Comparison of ENCODE assay signal across 10 cellular contexts in the genomic region with DNA sequence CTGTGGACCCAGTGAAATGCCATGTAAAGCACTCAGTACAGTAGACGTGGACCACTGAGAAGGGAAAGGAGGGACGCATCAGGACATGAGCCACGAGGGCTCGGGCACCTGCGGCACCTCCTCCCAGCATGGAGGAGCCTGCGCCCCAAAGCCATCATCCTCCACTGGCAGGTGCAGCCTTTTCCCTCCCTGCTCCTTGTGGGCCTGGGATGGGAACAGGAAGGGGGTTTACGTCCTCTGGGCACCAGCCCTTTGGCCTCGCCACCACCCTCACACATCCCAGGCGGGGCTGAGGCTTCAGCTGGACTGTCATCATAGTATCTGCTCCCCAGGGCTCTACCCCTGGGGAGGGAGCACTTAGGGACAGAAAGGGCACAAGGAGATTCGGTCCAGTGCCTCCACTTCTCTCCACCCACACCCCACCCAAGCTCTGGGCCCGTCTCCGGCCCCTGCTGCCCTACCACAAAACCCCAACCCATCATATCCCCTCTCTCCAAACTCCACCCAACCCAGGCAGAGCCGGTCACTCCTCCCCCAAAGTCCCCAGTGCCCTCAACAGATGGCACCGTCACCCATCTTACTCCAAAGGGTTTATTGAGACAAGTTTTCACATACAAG. TPM values are rescaled to one million over a fixed set of nuclear protein-coding genes. Genes with fewer than 3 reads are reported as not detected.
DNase-seq lines count a peak whose midpoint lies in the region; ATAC-seq, FAIRE-seq and TF ChIP-seq lines count a peak whose summit lies in the region.
"Had no signal": no experiment of that assay in that cellular context is flagged by ENCODE, and none has a peak within 500 bp of the region (broad histone marks: within the 10 kb centered on the region; RNA-seq: fewer than 3 reads in every experiment).

No MANE protein-coding gene starts in this region.

- no peaks in the 10 kb centered on the region for H3K9me2 ChIP-seq in OCI-LY1 (ENCODE audit: low read depth, low read length)

- TF ChIP-seq CTCF in CD8-positive, alpha-beta T cell (IDR thresholded peaks at IDR 0.05) = no peak
- no peak for TF ChIP-seq CTCF in OCI-LY1 (IDR thresholded peaks at IDR 0.05; ENCODE audit: low read length)
- TF ChIP-seq CTCF in HepG2 (CRISPR knock-in tag; IDR thresholded peaks at IDR 0.05) = no peak

- POLR2A ChIA-PET in CD8-positive, alpha-beta T cell (lab: Charles Lee) = interaction anchor here (1.1 kb wide), 1 partner anchor 66 kb away, joined by 3 read pairs; no protein-coding TSS in a partner anchor
- POLR2A ChIA-PET in HepG2 (lab: Yijun Ruan, JAX) = no interaction called here

- WGBS in HepG2 (ENCODE audit: low lambda C conversion rate) = 93% methylated on average over 13 of the region's 14 CpGs

- CTCF ChIA-PET in CD8-positive, alpha-beta T cell (lab: Charles Lee) = interaction anchor here (0.5 to 1.2 kb wide), 6 partner anchors 9 to 586 kb away, joined by 3 to 11 read pairs (median 5); no protein-coding TSS in a partner anchor
- CTCF ChIA-PET in HepG2 (lab: Yijun Ruan, JAX; ENCODE audit: low intra/inter-chr PET ratio, low total read pairs) = no interaction called here

- H3K27ac Mint-ChIP-seq in CD8-positive, alpha-beta T cell = peak overlapping the region; percentile 99

- H3K36me3 Mint-ChIP-seq in CD8-positive, alpha-beta T cell = peaks cover 45% of the 10 kb centered on the region

- TF ChIP-seq EP300 in HepG2 (IDR thresholded peaks at IDR 0.05; ENCODE audit: low read depth in 2 of 2, low read length in 2 of 2) = no peak
- no peak for TF ChIP-seq EP300 in HepG2 (CRISPR knock-in tag; IDR thresholded peaks at IDR 0.05; ENCODE audit: borderline replicate concordance)

- no peak for TF ChIP-seq POLR2A in HepG2 (IDR thresholded peaks at IDR 0.05; ENCODE audit: insufficient read depth in 1 of 2, low read depth in 2 of 2, low read length in 2 of 2)

- H3K79me2 ChIP-seq in OCI-LY1 (ENCODE audit: insufficient read depth, low read length) = no peaks in the 10 kb centered on the region
- peaks cover 20% of the 10 kb centered on the region for H3K79me2 ChIP-seq in HepG2 (ENCODE audit: insufficient read depth, low read length)

- in situ Hi-C loops in HepG2 (cut with HindIII; ENCODE audit: extremely low pct_ligation_motif_present, low pct_unique_long_range_greater_than_20kb) = no loop called here

- H3K4me1 ChIP-seq in CD8-positive, alpha-beta T cell (ENCODE audit: insufficient read depth, low read length) = peaks cover 42% of the 10 kb centered on the region
- peaks cover 77% of the 10 kb centered on the region for H3K4me1 ChIP-seq in OCI-LY1 (ENCODE audit: insufficient read depth, low read length, severe bottlenecking)
- H3K4me1 ChIP-seq in HepG2 (ENCODE audit: insufficient read depth, low read length) = peaks cover 27% of the 10 kb centered on the region

- BruUV-seq in HepG2 (replicated peaks; lab: Mats Ljungman, UMichigan) = no TSS peak

- DNase-seq in CD8-positive, alpha-beta T cell = no peak
- DNase-seq in HepG2 (ENCODE audit: low spot score) (no peak), NOMO-1 (lab: John Stamatoyannopoulos, UW; ENCODE audit: unreplicated experiment in 2 of 2) (no peak), EL (no peak), GM03348 (ENCODE audit: low spot score) (no peak), NCI-H2171 treated with DMSO at 0.1 percent for 48 hours (lab: John Stamatoyannopoulos, UW) (no peak)

- no peak overlapping the region for H3K4me3 ChIP-seq in CD8-positive, alpha-beta T cell (ENCODE audit: low read depth, low read length)
- H3K4me3 ChIP-seq in OCI-LY1 (ENCODE audit: low read depth, low read length, poor library complexity, severe bottlenecking) (no peak overlapping the region), HepG2 (replicated peaks in 1 of 3; ENCODE audit: insufficient read depth in 1 of 3, low read depth in 2 of 3, low read length in 3 of 3) (no peak overlapping the region)

- H3K27me3 Mint-ChIP-seq in CD8-positive, alpha-beta T cell (ENCODE audit: low read depth) = no peaks in the 10 kb centered on the region

- H3F3A ChIP-seq in OCI-LY1 (ENCODE audit: insufficient read depth, low read length) = 0 out of 2 replicates have a peak, but pooled peaks cover 5% of the 10 kb centered on the region

- no peaks in the 10 kb centered on the region for H3K9me3 Mint-ChIP-seq in CD8-positive, alpha-beta T cell
- H3K9me3 Mint-ChIP-seq: dendritic cell treated with granulocyte-macrophage colony-stimulating factor and Interleukin-4, amounts not matched to agents 40 ng/mL and 50 ng/mL, for 4 days had no signal

- no peak for ATAC-seq in CD8-positive, alpha-beta T cell
- peak; percentile 34 for ATAC-seq in GM18873 (IDR thresholded peaks at IDR 0.05; ENCODE audit: low FRiP score, unreplicated experiment)
- no peak for ATAC-seq in HepG2

- peaks cover 33% of the 10 kb centered on the region for H3K4me1 Mint-ChIP-seq in CD8-positive, alpha-beta T cell (ENCODE audit: low read depth)

- no peak overlapping the region for H2AFZ ChIP-seq in OCI-LY1 (ENCODE audit: low read length)
- H2AFZ ChIP-seq in HepG2 (ENCODE audit: low read length) = no peak overlapping the region

- H3K27ac ChIP-seq in CD8-positive, alpha-beta T cell (ENCODE audit: low read depth, low read length) = no peak overlapping the region
- H3K27ac ChIP-seq in OCI-LY1 (ENCODE audit: low read depth, low read length, poor library complexity, severe bottlenecking) (peak overlapping the region; percentile 82), HepG2 (ENCODE audit: extremely low read length, insufficient read depth, low read length) (no peak overlapping the region)

- H3K4me3 Mint-ChIP-seq in CD8-positive, alpha-beta T cell = no peak overlapping the region
- H3K4me3 Mint-ChIP-seq: dendritic cell treated with granulocyte-macrophage colony-stimulating factor and Interleukin-4, amounts not matched to agents 40 ng/mL and 50 ng/mL, for 4 days had no signal

- TF ChIP-seq RAD21 in HepG2 (CRISPR knock-in tag; IDR thresholded peaks at IDR 0.05) = no peak

- H3K4me2 ChIP-seq in OCI-LY1 (ENCODE audit: low read length) (peak overlapping the region; percentile 97; the same call in 1 of the 2 replicates), HepG2 (ENCODE audit: low read depth, low read length) (no peak overlapping the region)

- no peaks in the 10 kb centered on the region for H3K27me3 ChIP-seq in CD8-positive, alpha-beta T cell (ENCODE audit: insufficient read depth, low read length)
- H3K27me3 ChIP-seq in OCI-LY1 (ENCODE audit: insufficient read depth, low read length) (no peaks in the 10 kb centered on the region), HepG2 (ENCODE audit: control insufficient read depth in 1 of 2, insufficient read depth in 2 of 2, low read length in 2 of 2) (no peaks in the 10 kb centered on the region; a peak in 1 of 5 replicates)

- peaks cover 9% of the 10 kb centered on the region for H3K36me3 ChIP-seq in CD8-positive, alpha-beta T cell (ENCODE audit: insufficient read depth, low read length)
- H3K36me3 ChIP-seq in OCI-LY1 (ENCODE audit: insufficient read depth, low read length) (peaks cover 39% of the 10 kb centered on the region; the same call in 1 of the 2 replicates), HepG2 (replicated peaks in 1 of 2; ENCODE audit: control insufficient read depth in 1 of 2, insufficient read depth in 2 of 2, low read length in 2 of 2) (peaks cover 12 to 26% of the 10 kb centered on the region in 2 experiments)

- FAIRE-seq in HepG2 (lab: Jason Lieb, UNC) = no peak
- FAIRE-seq: islet of Langerhans had no signal

- H3K9ac ChIP-seq in OCI-LY1 (ENCODE audit: low read length) (peak overlapping the region; percentile 29; the same call in 1 of the 2 replicates), HepG2 (ENCODE audit: insufficient read depth, low read depth, low read length) (no peak overlapping the region)

- H4K20me1 ChIP-seq in OCI-LY1 (ENCODE audit: insufficient read depth, low read length) (no peaks in the 10 kb centered on the region), HepG2 (ENCODE audit: insufficient read depth, low read length) (no peaks in the 10 kb centered on the region)

- intact Hi-C loops in CD8-positive, alpha-beta T cell (cut with DNase I, micrococcal nuclease) = loop anchor here (1.0 to 5.0 kb wide), 3 partner anchors 15 to 538 kb away; a partner anchor contains a TSS
- intact Hi-C loops in HepG2 (cut with micrococcal nuclease; ENCODE audit: unreplicated experiment) = no loop called here

- no peaks in the 10 kb centered on the region for H3K9me3 ChIP-seq in CD8-positive, alpha-beta T cell (ENCODE audit: low read length)
- no peaks in the 10 kb centered on the region for H3K9me3 ChIP-seq in OCI-LY1 (ENCODE audit: low read length)
- no peaks in the 10 kb centered on the region for H3K9me3 ChIP-seq in HepG2 (ENCODE audit: low read length)

RNA-seq across cellular contexts. Expression of a gene that starts 2.1 kb away (rescaled TPM):
- total RNA-seq in CD8-positive, alpha-beta T cell = 10 to 100 TPM; 81.1 to 89.7 TPM
- 6.7 and 13.2 TPM in 2 replicates for total RNA-seq in HepG2 (2016; rRNA removed; fragmentation: Illumina TruSeq; extraction: Trizol)
- total RNA-seq in HepG2 (2016; cell fraction: cytosol; rRNA removed; fragmentation: Illumina TruSeq; extraction: Trizol; ENCODE audit: low read depth) = 3.7 and 5.6 TPM in 2 replicates
- total RNA-seq in HepG2 (2016; cell fraction: insoluble cytoplasmic fraction; rRNA removed; fragmentation: Illumina TruSeq; extraction: Trizol) = 7.7 and 10.7 TPM in 2 replicates
- 10.7 and 11.6 TPM in 2 replicates for total RNA-seq in HepG2 (2016; cell fraction: membrane; rRNA removed; fragmentation: Illumina TruSeq; extraction: Trizol)
- 9.5 and 12.7 TPM in 2 replicates for total RNA-seq in HepG2 (2016; cell fraction: nucleus; rRNA removed; fragmentation: Illumina TruSeq; extraction: Trizol)
- polyA plus RNA-seq in HepG2 (2011; rRNA removed) = 7.3 and 9.2 TPM in 2 replicates
- polyA plus RNA-seq in HepG2 (2011; cell fraction: cytosol; rRNA removed) = 5.7 and 8.3 TPM in 2 replicates
- 19.6 and 26.3 TPM in 2 replicates for polyA plus RNA-seq in HepG2 (2011; cell fraction: nucleus; rRNA removed)
- 12.3 and 18.9 TPM in 2 replicates for polyA plus RNA-seq in HepG2 (2012)
- 4.2 and 4.7 TPM in 2 replicates for polyA plus RNA-seq in HepG2 (2016; cell fraction: cytosol; fragmentation: Illumina TruSeq; extraction: Trizol; ENCODE audit: low read depth)
- polyA plus RNA-seq in HepG2 (2016; cell fraction: insoluble cytoplasmic fraction; fragmentation: Illumina TruSeq; extraction: Trizol; ENCODE audit: low read depth) = 12.5 and 12.9 TPM in 2 replicates
- polyA plus RNA-seq in HepG2 (2016; cell fraction: membrane; fragmentation: Illumina TruSeq; extraction: Trizol; ENCODE audit: low read depth) = 6.8 and 7.6 TPM in 2 replicates
- polyA plus RNA-seq in HepG2 (2016; cell fraction: nucleus; fragmentation: Illumina TruSeq; extraction: Trizol; ENCODE audit: insufficient read depth, low read depth) = 26.1 and 27.2 TPM in 2 replicates
- polyA minus RNA-seq in HepG2 (2011; rRNA and poly(A)+ RNA removed; ENCODE audit: low replicate concordance) = 10.6 and 14.4 TPM in 2 replicates
- polyA minus RNA-seq in HepG2 (2011; cell fraction: cytosol; rRNA and poly(A)+ RNA removed) = 8.2 and 11.7 TPM in 2 replicates
- polyA minus RNA-seq in HepG2 (2011; cell fraction: nucleus; rRNA and poly(A)+ RNA removed) = 9.1 TPM in 2 replicates

RNA-seq across cellular contexts. Expression of a gene that starts 26.8 kb away (rescaled TPM):
- total RNA-seq in CD8-positive, alpha-beta T cell = 10 to 100 TPM; 23.2 to 25.4 TPM
- total RNA-seq in HepG2 (2016; rRNA removed; fragmentation: Illumina TruSeq; extraction: Trizol) = 4.0 and 9.8 TPM in 2 replicates
- 1.2 and 1.9 TPM in 2 replicates for total RNA-seq in HepG2 (2016; cell fraction: cytosol; rRNA removed; fragmentation: Illumina TruSeq; extraction: Trizol; ENCODE audit: low read depth)
- total RNA-seq in HepG2 (2016; cell fraction: insoluble cytoplasmic fraction; rRNA removed; fragmentation: Illumina TruSeq; extraction: Trizol) = 3.4 and 11.2 TPM in 2 replicates
- total RNA-seq in HepG2 (2016; cell fraction: membrane; rRNA removed; fragmentation: Illumina TruSeq; extraction: Trizol) = 3.6 and 3.7 TPM in 2 replicates
- total RNA-seq in HepG2 (2016; cell fraction: nucleus; rRNA removed; fragmentation: Illumina TruSeq; extraction: Trizol) = 11.2 and 11.6 TPM in 2 replicates
- polyA plus RNA-seq in HepG2 (2011; rRNA removed) = 7.3 and 9.2 TPM in 2 replicates
- polyA plus RNA-seq in HepG2 (2011; cell fraction: cytosol; rRNA removed) = 7.8 and 9.7 TPM in 2 replicates
- polyA plus RNA-seq in HepG2 (2011; cell fraction: nucleus; rRNA removed) = 27.5 and 33.9 TPM in 2 replicates
- 12.4 and 17.0 TPM in 2 replicates for polyA plus RNA-seq in HepG2 (2012)
- 0.63 and 1.3 TPM in 2 replicates for polyA plus RNA-seq in HepG2 (2016; cell fraction: cytosol; fragmentation: Illumina TruSeq; extraction: Trizol; ENCODE audit: low read depth)
- polyA plus RNA-seq in HepG2 (2016; cell fraction: insoluble cytoplasmic fraction; fragmentation: Illumina TruSeq; extraction: Trizol; ENCODE audit: low read depth) = 5.1 TPM in 2 replicates
- 1.7 and 2.3 TPM in 2 replicates for polyA plus RNA-seq in HepG2 (2016; cell fraction: membrane; fragmentation: Illumina TruSeq; extraction: Trizol; ENCODE audit: low read depth)
- 34.8 and 35.7 TPM in 2 replicates for polyA plus RNA-seq in HepG2 (2016; cell fraction: nucleus; fragmentation: Illumina TruSeq; extraction: Trizol; ENCODE audit: insufficient read depth, low read depth)
- 6.9 and 11.0 TPM in 2 replicates for polyA minus RNA-seq in HepG2 (2011; rRNA and poly(A)+ RNA removed; ENCODE audit: low replicate concordance)
- 7.5 and 8.8 TPM in 2 replicates for polyA minus RNA-seq in HepG2 (2011; cell fraction: cytosol; rRNA and poly(A)+ RNA removed)
- polyA minus RNA-seq in HepG2 (2011; cell fraction: nucleus; rRNA and poly(A)+ RNA removed) = 10.3 and 11.5 TPM in 2 replicates

RNA-seq across cellular contexts. Expression of a gene that starts 27.2 kb away (rescaled TPM):
- 100 to 1,000 TPM; 120 to 126 TPM for total RNA-seq in CD8-positive, alpha-beta T cell
- 32.2 and 43.1 TPM in 2 replicates for total RNA-seq in HepG2 (2016; rRNA removed; fragmentation: Illumina TruSeq; extraction: Trizol)
- 13.6 and 15.4 TPM in 2 replicates for total RNA-seq in HepG2 (2016; cell fraction: cytosol; rRNA removed; fragmentation: Illumina TruSeq; extraction: Trizol; ENCODE audit: low read depth)
- 25.7 and 41.7 TPM in 2 replicates for total RNA-seq in HepG2 (2016; cell fraction: insoluble cytoplasmic fraction; rRNA removed; fragmentation: Illumina TruSeq; extraction: Trizol)
- total RNA-seq in HepG2 (2016; cell fraction: membrane; rRNA removed; fragmentation: Illumina TruSeq; extraction: Trizol) = 30.2 and 30.9 TPM in 2 replicates
- 30.6 and 31.6 TPM in 2 replicates for total RNA-seq in HepG2 (2016; cell fraction: nucleus; rRNA removed; fragmentation: Illumina TruSeq; extraction: Trizol)
- 57.3 and 80.7 TPM in 2 replicates for polyA plus RNA-seq in HepG2 (2011; rRNA removed)
- polyA plus RNA-seq in HepG2 (2011; cell fraction: cytosol; rRNA removed) = 34.2 and 64.8 TPM in 2 replicates
- polyA plus RNA-seq in HepG2 (2011; cell fraction: nucleus; rRNA removed) = 266 and 313 TPM in 2 replicates
- polyA plus RNA-seq in HepG2 (2012) = 35.6 and 48.5 TPM in 2 replicates
- polyA plus RNA-seq in HepG2 (2016; cell fraction: cytosol; fragmentation: Illumina TruSeq; extraction: Trizol; ENCODE audit: low read depth) = 8.5 and 9.3 TPM in 2 replicates
- 34.1 and 37.8 TPM in 2 replicates for polyA plus RNA-seq in HepG2 (2016; cell fraction: insoluble cytoplasmic fraction; fragmentation: Illumina TruSeq; extraction: Trizol; ENCODE audit: low read depth)
- 21.1 and 23.2 TPM in 2 replicates for polyA plus RNA-seq in HepG2 (2016; cell fraction: membrane; fragmentation: Illumina TruSeq; extraction: Trizol; ENCODE audit: low read depth)
- polyA plus RNA-seq in HepG2 (2016; cell fraction: nucleus; fragmentation: Illumina TruSeq; extraction: Trizol; ENCODE audit: insufficient read depth, low read depth) = 78.0 and 78.1 TPM in 2 replicates
- polyA minus RNA-seq in HepG2 (2011; rRNA and poly(A)+ RNA removed; ENCODE audit: low replicate concordance) = 47.8 and 141 TPM in 2 replicates
- 30.6 and 39.4 TPM in 2 replicates for polyA minus RNA-seq in HepG2 (2011; cell fraction: cytosol; rRNA and poly(A)+ RNA removed)
- 37.0 and 47.4 TPM in 2 replicates for polyA minus RNA-seq in HepG2 (2011; cell fraction: nucleus; rRNA and poly(A)+ RNA removed)

RNA-seq across cellular contexts. Expression of a gene that starts 58.1 kb away (rescaled TPM):
- not detected for total RNA-seq in CD8-positive, alpha-beta T cell
- total RNA-seq in HepG2 (2016; rRNA removed; fragmentation: Illumina TruSeq; extraction: Trizol) = 0.04 TPM in 1 of 2 replicates, not detected in the other
- 0.09 and 0.10 TPM in 2 replicates for total RNA-seq in HepG2 (2016; cell fraction: cytosol; rRNA removed; fragmentation: Illumina TruSeq; extraction: Trizol; ENCODE audit: low read depth)
- total RNA-seq in HepG2 (2016; cell fraction: insoluble cytoplasmic fraction; rRNA removed; fragmentation: Illumina TruSeq; extraction: Trizol) = 0.04 TPM in 1 of 2 replicates, not detected in the other
- not detected in 2 replicates for total RNA-seq in HepG2 (2016; cell fraction: membrane; rRNA removed; fragmentation: Illumina TruSeq; extraction: Trizol)
- not detected in 2 replicates for total RNA-seq in HepG2 (2016; cell fraction: nucleus; rRNA removed; fragmentation: Illumina TruSeq; extraction: Trizol)
- 0.04 TPM in 1 of 2 replicates, not detected in the other for polyA plus RNA-seq in HepG2 (2011; rRNA removed)
- polyA plus RNA-seq in HepG2 (2011; cell fraction: cytosol; rRNA removed) = 0.03 TPM in 2 replicates
- polyA plus RNA-seq in HepG2 (2011; cell fraction: nucleus; rRNA removed) = not detected in 2 replicates
- polyA plus RNA-seq in HepG2 (2012) = not detected in 2 replicates
- polyA plus RNA-seq in HepG2 (2016; cell fraction: cytosol; fragmentation: Illumina TruSeq; extraction: Trizol; ENCODE audit: low read depth) = 0.07 TPM in 1 of 2 replicates, not detected in the other
- polyA plus RNA-seq in HepG2 (2016; cell fraction: insoluble cytoplasmic fraction; fragmentation: Illumina TruSeq; extraction: Trizol; ENCODE audit: low read depth) = not detected in 2 replicates
- polyA plus RNA-seq in HepG2 (2016; cell fraction: membrane; fragmentation: Illumina TruSeq; extraction: Trizol; ENCODE audit: low read depth) = not detected in 2 replicates
- polyA plus RNA-seq in HepG2 (2016; cell fraction: nucleus; fragmentation: Illumina TruSeq; extraction: Trizol; ENCODE audit: insufficient read depth, low read depth) = 0.16 TPM in 1 of 2 replicates, not detected in the other
- polyA minus RNA-seq in HepG2 (2011; rRNA and poly(A)+ RNA removed; ENCODE audit: low replicate concordance) = 0.09 TPM in 1 of 2 replicates, not detected in the other
- polyA minus RNA-seq in HepG2 (2011; cell fraction: cytosol; rRNA and poly(A)+ RNA removed) = not detected in 2 replicates
- polyA minus RNA-seq in HepG2 (2011; cell fraction: nucleus; rRNA and poly(A)+ RNA removed) = not detected in 2 replicates

Comparison
In these comparisons a context has a peak if more than half of its experiments do, and no peak if none do; other contexts are left out.
1. RNA of a gene that starts 2.1 kb away (total RNA-seq): 81.1 to 89.7 TPM in CD8-positive, alpha-beta T cell; 3.7 to 13.2 TPM in HepG2; every median in the first group is over 4 times any median in the second.